ENCODE assay signal across 11 cellular contexts in genomic region chr12:109892748-109893147, GRCh38. TPM values are rescaled to one million over a fixed set of nuclear protein-coding genes. Genes with fewer than 3 reads are reported as not detected.
DNase-seq lines count a peak whose midpoint lies in the region; ATAC-seq, FAIRE-seq and TF ChIP-seq lines count a peak whose summit lies in the region.
"Had no signal": no experiment of that assay in that cellular context is flagged by ENCODE, and none has a peak within 500 bp of the region (broad histone marks: within the 10 kb centered on the region; RNA-seq: fewer than 3 reads in every experiment).

No MANE protein-coding gene starts in this region.

- no peaks in the 10 kb centered on the region for H3K9me3 Mint-ChIP-seq in activated T-helper 1 cell treated with anti-CD3 and anti-CD28 coated beads, Interleukin-12 subunit alpha, Interleukin-12 subunit beta, Interleukin-2, Interleukin-4 antibody, amounts not matched to agents 30 ng/mL and 10 ng/mL and 1 ng/mL, durations not matched to agents 14 hours and 24 hours and 36 hours
- no peaks in the 10 kb centered on the region for H3K9me3 Mint-ChIP-seq in osteocyte (ENCODE audit: unreplicated experiment)

- peaks cover 2% of the 10 kb centered on the region for H3K27me3 Mint-ChIP-seq in activated T-helper 1 cell treated with anti-CD3 and anti-CD28 coated beads, Interleukin-12 subunit alpha, Interleukin-12 subunit beta, Interleukin-2, Interleukin-4 antibody, amounts not matched to agents 30 ng/mL and 10 ng/mL and 1 ng/mL, durations not matched to agents 14 hours and 24 hours and 36 hours (ENCODE audit: insufficient read depth)
- no peaks in the 10 kb centered on the region for H3K27me3 Mint-ChIP-seq in osteocyte (ENCODE audit: unreplicated experiment)

- H3K4me3 Mint-ChIP-seq in activated T-helper 1 cell treated with anti-CD3 and anti-CD28 coated beads, Interleukin-12 subunit alpha, Interleukin-12 subunit beta, Interleukin-2, Interleukin-4 antibody, amounts not matched to agents 30 ng/mL and 10 ng/mL and 1 ng/mL, durations not matched to agents 14 hours and 24 hours and 36 hours: no peak overlapping the region
- no peak overlapping the region for H3K4me3 Mint-ChIP-seq in osteocyte (ENCODE audit: unreplicated experiment)

- peak; percentile 51 for ATAC-seq in HG03064 (IDR thresholded peaks at IDR 0.05; ENCODE audit: low read depth, unreplicated experiment)
- ATAC-seq: sciatic nerve had no signal

- CTCF ChIA-PET in HEK293T (lab: Yijun Ruan, JAX): no interaction called here

- intact Hi-C loops in activated T-helper 1 cell treated with anti-CD3 and anti-CD28 coated beads, Interleukin-12 subunit alpha, Interleukin-12 subunit beta, Interleukin-2, Interleukin-4 antibody, amounts not matched to agents 30 ng/mL and 10 ng/mL and 1 ng/mL, durations not matched to agents 14 hours and 24 hours and 36 hours (cut with micrococcal nuclease): no loop called here

- H3K36me3 Mint-ChIP-seq in activated T-helper 1 cell treated with anti-CD3 and anti-CD28 coated beads, Interleukin-12 subunit alpha, Interleukin-12 subunit beta, Interleukin-2, Interleukin-4 antibody, amounts not matched to agents 30 ng/mL and 10 ng/mL and 1 ng/mL, durations not matched to agents 14 hours and 24 hours and 36 hours (ENCODE audit: low read depth): peaks cover 5% of the 10 kb centered on the region
- no peaks in the 10 kb centered on the region for H3K36me3 Mint-ChIP-seq in osteocyte (ENCODE audit: unreplicated experiment)

- FAIRE-seq in D721Med (lab: Jason Lieb, UNC): no peak

- peak; percentile 31 for DNase-seq in GM19240 (ENCODE audit: insufficient read length, low spot score)
- peak; percentile 12 for DNase-seq in activated T-helper 1 cell treated with anti-CD3 and anti-CD28 coated beads, Interleukin-12 subunit alpha, Interleukin-12 subunit beta, Interleukin-2, Interleukin-4 antibody, amounts not matched to agents 30 ng/mL and 10 ng/mL and 1 ng/mL, durations not matched to agents 14 hours and 24 hours and 36 hours (ENCODE audit: low spot score)
- DNase-seq in HEK293T (ENCODE audit: extremely low spot score): no peak
- DNase-seq in D721Med (ENCODE audit: insufficient read length, low spot score): no peak
- no peak for DNase-seq in NCI-H446 (lab: John Stamatoyannopoulos, UW)
- no peak for DNase-seq in osteocyte (ENCODE audit: extremely low spot score, unreplicated experiment)
- DNase-seq: OCI-M1 had no signal

- H3K4me1 Mint-ChIP-seq in activated T-helper 1 cell treated with anti-CD3 and anti-CD28 coated beads, Interleukin-12 subunit alpha, Interleukin-12 subunit beta, Interleukin-2, Interleukin-4 antibody, amounts not matched to agents 30 ng/mL and 10 ng/mL and 1 ng/mL, durations not matched to agents 14 hours and 24 hours and 36 hours (ENCODE audit: low read depth): peaks cover 43% of the 10 kb centered on the region
- H3K4me1 Mint-ChIP-seq in osteocyte (ENCODE audit: unreplicated experiment): peaks cover 20% of the 10 kb centered on the region

- POLR2A ChIA-PET in HEK293T (lab: Yijun Ruan, JAX): no interaction called here

- no peak overlapping the region for H3K27ac Mint-ChIP-seq in activated T-helper 1 cell treated with anti-CD3 and anti-CD28 coated beads, Interleukin-12 subunit alpha, Interleukin-12 subunit beta, Interleukin-2, Interleukin-4 antibody, amounts not matched to agents 30 ng/mL and 10 ng/mL and 1 ng/mL, durations not matched to agents 14 hours and 24 hours and 36 hours
- H3K27ac Mint-ChIP-seq in osteocyte (ENCODE audit: unreplicated experiment): no peak overlapping the region

- no peak for TF ChIP-seq CTCF in D721Med (IDR thresholded peaks at IDR 0.05; ENCODE audit: insufficient read depth, missing control alignments)
- TF ChIP-seq CTCF in osteocyte (IDR thresholded peaks at IDR 0.05): no peak

- peak overlapping the region; percentile 2; the same call in 1 of the 2 replicates for H3K4me3 ChIP-seq in GM08714 (ENCODE audit: low read length)
- H3K4me3 ChIP-seq: ascending aorta had no signal

TF ChIP-seq in HEK293T, 16 proteins besides CTCF, POLR2A, EP300 and RAD21:
- TF ChIP-seq ELF4 (IDR thresholded peaks at IDR 0.05): no peak
- TF ChIP-seq BHLHE40 (IDR thresholded peaks at IDR 0.05; ENCODE audit: borderline replicate concordance): no peak
- no peak for TF ChIP-seq FOXM1 (IDR thresholded peaks at IDR 0.05; ENCODE audit: borderline replicate concordance)

RNA-seq across cellular contexts. Expression of gene TCHP, which starts 7.3 kb away (rescaled TPM):
- total RNA-seq in activated T-helper 1 cell treated with anti-CD3 and anti-CD28 coated beads, Interleukin-12 subunit alpha, Interleukin-12 subunit beta, Interleukin-2, Interleukin-4 antibody, amounts not matched to agents 30 ng/mL and 10 ng/mL and 1 ng/mL, durations not matched to agents 14 hours and 24 hours and 36 hours: 30.4 and 31.1 TPM in 2 replicates
- total RNA-seq in osteocyte: 14.4 and 15.7 TPM in 2 replicates

RNA-seq across cellular contexts. Expression of gene GLTP, which starts 12.4 kb away (rescaled TPM):
- total RNA-seq in activated T-helper 1 cell treated with anti-CD3 and anti-CD28 coated beads, Interleukin-12 subunit alpha, Interleukin-12 subunit beta, Interleukin-2, Interleukin-4 antibody, amounts not matched to agents 30 ng/mL and 10 ng/mL and 1 ng/mL, durations not matched to agents 14 hours and 24 hours and 36 hours: 27.7 and 29.1 TPM in 2 replicates
- total RNA-seq in osteocyte: 33.8 and 34.5 TPM in 2 replicates

RNA-seq across cellular contexts. Expression of gene TRPV4, which starts 59.5 kb away (rescaled TPM):
- not detected in 2 replicates for total RNA-seq in activated T-helper 1 cell treated with anti-CD3 and anti-CD28 coated beads, Interleukin-12 subunit alpha, Interleukin-12 subunit beta, Interleukin-2, Interleukin-4 antibody, amounts not matched to agents 30 ng/mL and 10 ng/mL and 1 ng/mL, durations not matched to agents 14 hours and 24 hours and 36 hours
- 1.3 and 1.6 TPM in 2 replicates for total RNA-seq in osteocyte
- total RNA-seq: ascending aorta had no signal

Comparison
In these comparisons a context has a peak if more than half of its experiments do, and no peak if none do; other contexts are left out.
1. DNase-seq: peak in GM19240 (single experiment) and activated T-helper 1 cell treated with anti-CD3 and anti-CD28 coated beads, Interleukin-12 subunit alpha, Interleukin-12 subunit beta, Interleukin-2, Interleukin-4 antibody, amounts not matched to agents 30 ng/mL and 10 ng/mL and 1 ng/mL, durations not matched to agents 14 hours and 24 hours and 36 hours (single experiment); none in HEK293T (single experiment), D721Med (single experiment), NCI-H446 (0 of 2) and osteocyte (single experiment).